ENCODE assay signal across 28 cellular contexts in genomic region chr1:61419681-61420080, GRCh38.
"Had no signal": no experiment of that assay in that cellular context is flagged by ENCODE, and none has a peak within 500 bp of the region (broad histone marks: within the 10 kb centered on the region; RNA-seq: fewer than 3 reads in every experiment).

No MANE protein-coding gene starts in this region.

- H3K27me3 Mint-ChIP-seq: activated B cell treated with CpG ODN at 0.5 μM for 24 hours; activated CD8-positive, alpha-beta T cell treated with anti-CD3 and anti-CD28 coated beads for 36 hours; activated T-helper 17 cell treated with anti-CD3 and anti-CD28 coated beads, Interleukin-2, amount 50 U/mL, for 72 hours had no signal

- H3K4me3 ChIP-seq: gastrocnemius medialis, pancreas, prostate gland, sigmoid colon, suprapubic skin, tibial artery had no signal

- H3K36me3 ChIP-seq: gastrocnemius medialis, pancreas, prostate gland, suprapubic skin had no signal

- H3K27ac ChIP-seq: gastrocnemius medialis, pancreas, prostate gland, sigmoid colon, suprapubic skin, tibial artery had no signal

- H3K27me3 ChIP-seq: gastrocnemius medialis, pancreas, sigmoid colon, suprapubic skin, tibial artery had no signal

- H3K27ac Mint-ChIP-seq: activated B cell treated with CpG ODN at 0.5 μM for 24 hours; activated CD8-positive, alpha-beta T cell treated with anti-CD3 and anti-CD28 coated beads for 36 hours; activated T-helper 17 cell treated with anti-CD3 and anti-CD28 coated beads, Interleukin-2, amount 50 U/mL, for 72 hours; naive thymus-derived CD4-positive, alpha-beta T cell; stimulated activated naive B cell treated with anti-CD40 and anti-IgM and Interleukin-4, amounts not matched to agents 10 μg/mL and 1 μg/mL and 100 μg/mL, for 72 hours; T-helper 1 cell treated with Interleukin-12 subunit alpha and Interleukin-12 subunit beta and Interleukin-4 antibody, amounts not matched to agents 30 μg/mL and 1 μg/mL, for 36 hours had no signal

- H3K4me3 Mint-ChIP-seq: activated B cell treated with CpG ODN at 0.5 μM for 24 hours; activated CD8-positive, alpha-beta T cell treated with anti-CD3 and anti-CD28 coated beads for 36 hours; activated T-cell treated with anti-CD3 and anti-CD28 coated beads, Interleukin-2, amount 50 U/mL, for 4 hours; activated T-helper 17 cell treated with anti-CD3 and anti-CD28 coated beads, Interleukin-2, amount 50 U/mL, for 72 hours; naive thymus-derived CD4-positive, alpha-beta T cell; neural crest cell; stimulated activated naive B cell treated with anti-CD40 and anti-IgM and Interleukin-4, amounts not matched to agents 10 μg/mL and 1 μg/mL and 100 μg/mL, for 72 hours; T-helper 1 cell treated with Interleukin-12 subunit alpha and Interleukin-12 subunit beta and Interleukin-4 antibody, amounts not matched to agents 30 μg/mL and 1 μg/mL, for 36 hours had no signal

- DNase-seq: activated B cell treated with CpG ODN at 0.5 μM for 24 hours; activated CD4-positive, alpha-beta T cell treated with anti-CD3 and anti-CD28 coated beads, Interleukin-2, amount 50 U/mL, for 1 hour; activated CD8-positive, alpha-beta T cell treated with anti-CD3 and anti-CD28 coated beads for 36 hours; activated gamma-delta T cell treated with Interleukin-2 at 50 U/mL for 16 hours; activated naive CD4-positive, alpha-beta T cell treated with anti-CD3 and anti-CD28 coated beads, Interleukin-2, amount 50 U/mL, for 16 hours; activated T-cell treated with anti-CD3 and anti-CD28 coated beads, Interleukin-2, amount 50 U/mL, for 4 hours; amniotic stem cell; caudate nucleus; gastrocnemius medialis; glutamatergic neuron; hippocampal formation; left cardiac atrium; mammary epithelial cell; naive thymus-derived CD4-positive, alpha-beta T cell; nucleus accumbens; pancreas; retina; sigmoid colon; small intestine; stimulated activated naive B cell treated with anti-CD40 and anti-IgM and Interleukin-4, amounts not matched to agents 10 μg/mL and 1 μg/mL and 100 μg/mL, for 72 hours; SW 1271; T-helper 9 cell; tibial artery had no signal

- H3K9me3 Mint-ChIP-seq: activated B cell treated with CpG ODN at 0.5 μM for 24 hours; activated CD8-positive, alpha-beta T cell treated with anti-CD3 and anti-CD28 coated beads for 36 hours; activated T-cell treated with anti-CD3 and anti-CD28 coated beads, Interleukin-2, amount 50 U/mL, for 4 hours; activated T-helper 17 cell treated with anti-CD3 and anti-CD28 coated beads, Interleukin-2, amount 50 U/mL, for 72 hours; neural crest cell; stimulated activated naive B cell treated with anti-CD40 and anti-IgM and Interleukin-4, amounts not matched to agents 10 μg/mL and 1 μg/mL and 100 μg/mL, for 72 hours; T-helper 1 cell treated with Interleukin-12 subunit alpha and Interleukin-12 subunit beta and Interleukin-4 antibody, amounts not matched to agents 30 μg/mL and 1 μg/mL, for 36 hours had no signal

- H3K36me3 Mint-ChIP-seq: stimulated activated naive B cell treated with anti-CD40 and anti-IgM and Interleukin-4, amounts not matched to agents 10 μg/mL and 1 μg/mL and 100 μg/mL, for 72 hours had no signal

- H3K4me1 ChIP-seq: pancreas, prostate gland, tibial artery had no signal

- H3K9me3 ChIP-seq: gastrocnemius medialis, pancreas, prostate gland, sigmoid colon, suprapubic skin, tibial artery had no signal

- ATAC-seq: activated CD8-positive, alpha-beta T cell treated with anti-CD3 and anti-CD28 coated beads for 36 hours; activated T-cell treated with anti-CD3 and anti-CD28 coated beads, Interleukin-2, amount 50 U/mL, for 4 hours; activated T-helper 17 cell treated with anti-CD3 and anti-CD28 coated beads, Interleukin-2, amount 50 U/mL, for 72 hours; gastrocnemius medialis; left cardiac atrium; naive thymus-derived CD4-positive, alpha-beta T cell; pancreas; stimulated activated naive B cell treated with anti-CD40 and anti-IgM and Interleukin-4, amounts not matched to agents 10 μg/mL and 1 μg/mL and 100 μg/mL, for 72 hours had no signal

- H3K4me1 Mint-ChIP-seq: activated T-helper 17 cell treated with anti-CD3 and anti-CD28 coated beads, Interleukin-2, amount 50 U/mL, for 72 hours had no signal
